ENCODE assay signal across 8 cellular contexts in the genomic region with DNA sequence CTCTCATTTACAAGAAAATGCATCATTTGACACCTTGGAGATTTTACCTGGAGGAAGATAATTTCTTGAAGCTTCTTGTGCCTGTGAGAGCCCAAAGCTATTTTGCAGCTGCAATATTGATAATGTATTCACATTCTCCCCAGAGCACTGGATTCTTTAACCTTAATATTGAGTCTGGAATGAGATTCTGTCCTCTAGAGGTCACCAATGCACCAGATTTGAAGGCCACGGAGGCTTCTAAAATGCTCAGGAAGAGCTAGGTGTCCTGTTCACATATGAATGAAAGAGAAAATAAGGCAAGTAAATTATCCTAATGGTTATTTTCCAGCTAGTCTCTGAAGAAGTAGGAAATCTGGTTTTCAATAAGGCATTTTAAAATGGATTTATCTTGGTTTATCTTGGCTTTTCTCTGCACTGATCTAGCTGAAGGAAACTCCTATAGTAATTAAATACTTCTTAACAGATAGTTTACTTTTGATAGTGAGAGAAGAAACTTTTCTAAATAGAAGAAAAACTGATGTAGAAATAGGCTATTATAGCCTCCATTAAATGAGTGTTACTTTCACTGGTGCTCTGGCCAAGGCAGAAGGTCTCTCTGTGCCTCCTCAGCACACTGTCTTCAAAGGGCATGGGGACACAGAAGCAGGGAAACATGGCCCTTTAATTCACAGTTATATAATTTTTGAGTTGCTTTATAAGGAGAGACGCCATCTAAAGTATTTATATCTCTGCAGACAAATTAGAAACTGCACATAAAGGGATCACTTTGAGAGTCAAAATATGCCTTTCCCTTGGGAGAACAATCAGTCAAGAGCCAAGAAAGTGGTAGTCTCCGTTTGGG.
DNase-seq lines count a peak whose midpoint lies in the region; ATAC-seq and TF ChIP-seq lines count a peak whose summit lies in the region.

No MANE protein-coding gene starts in this region.

- H3K27ac Mint-ChIP-seq in activated B cell treated with CpG ODN at 0.5 μM for 24 hours = no peak overlapping the region

- no peak overlapping the region for H3K9ac ChIP-seq in GM23248

- no peaks in the 10 kb centered on the region for H3K9me2 ChIP-seq in GM23248 (ENCODE audit: insufficient read depth)

- H3K27me3 Mint-ChIP-seq in activated B cell treated with CpG ODN at 0.5 μM for 24 hours = peaks cover 2% of the 10 kb centered on the region

- H2AFZ ChIP-seq in GM23248 = 0 out of 2 replicates have a peak overlapping the region, but pooled peaks have one; percentile 7

- H3K4me1 ChIP-seq in GM23248 (ENCODE audit: insufficient read depth) (peaks cover 21% of the 10 kb centered on the region), cardiac muscle cell (ENCODE audit: low read depth) (peaks cover 9% of the 10 kb centered on the region), prostate gland (replicated peaks) (no peaks in the 10 kb centered on the region)

- H3K79me2 ChIP-seq in GM23248 (ENCODE audit: insufficient read depth) = no peaks in the 10 kb centered on the region

- H3K27me3 ChIP-seq in GM23248 (replicated peaks; ENCODE audit: insufficient read depth) (no peaks in the 10 kb centered on the region), cardiac muscle cell (no peaks in the 10 kb centered on the region), prostate gland (replicated peaks; ENCODE audit: insufficient read depth) (no peaks in the 10 kb centered on the region)

- TF ChIP-seq POLR2A in prostate gland (IDR thresholded peaks at IDR 0.05) = no peak

- H3K27ac ChIP-seq in GM23248 (no peak overlapping the region), cardiac muscle cell (no peak overlapping the region), prostate gland (no peak overlapping the region)

- H3K4me1 Mint-ChIP-seq in activated B cell treated with CpG ODN at 0.5 μM for 24 hours = no peaks in the 10 kb centered on the region

- H3K4me2 ChIP-seq in GM23248 (ENCODE audit: unreplicated experiment) = no peak overlapping the region

- CTCF ChIA-PET in activated B cell treated with CpG ODN at 0.5 μM for 24 hours (lab: Charles Lee) = interaction anchor here (0.6 to 4.7 kb wide), 7 partner anchors 9 to 1070 kb away, joined by 3 to 54 read pairs (median 6); a partner anchor contains a TSS

- ATAC-seq in activated B cell treated with CpG ODN at 0.5 μM for 24 hours (ENCODE audit: low read depth) = peak; percentile 31

- no peaks in the 10 kb centered on the region for H3K9me3 Mint-ChIP-seq in activated B cell treated with CpG ODN at 0.5 μM for 24 hours

- no peak for TF ChIP-seq CTCF in activated B cell treated with CpG ODN at 0.5 μM for 24 hours (IDR thresholded peaks at IDR 0.05)
- peak; percentile 62 for TF ChIP-seq CTCF in cardiac muscle cell (IDR thresholded peaks at IDR 0.05; ENCODE audit: low read depth, low read length)
- peak in 3 of 4 experiments; percentile 57 to 65 (median 60) for TF ChIP-seq CTCF in prostate gland (IDR thresholded peaks at IDR 0.05)

- H3K4me3 ChIP-seq in GM23248 (no peak overlapping the region), cardiac muscle cell (no peak overlapping the region), prostate gland (no peak overlapping the region)

- no peaks in the 10 kb centered on the region for H3K36me3 ChIP-seq in GM23248 (ENCODE audit: low read depth)
- no peaks in the 10 kb centered on the region for H3K36me3 ChIP-seq in cardiac muscle cell
- H3K36me3 ChIP-seq in prostate gland = no peaks in the 10 kb centered on the region

- no peak overlapping the region for H3K4me3 Mint-ChIP-seq in activated B cell treated with CpG ODN at 0.5 μM for 24 hours

- no peaks in the 10 kb centered on the region for H4K20me1 ChIP-seq in GM23248 (ENCODE audit: insufficient read depth)

- H3K9me3 ChIP-seq in GM23248 (ENCODE audit: low read depth) = no peaks in the 10 kb centered on the region
- no peaks in the 10 kb centered on the region for H3K9me3 ChIP-seq in cardiac muscle cell (ENCODE audit: low read depth)
- no peaks in the 10 kb centered on the region for H3K9me3 ChIP-seq in prostate gland

- WGBS in GM23248 (ENCODE audit: low coverage in 1 of 2, low lambda C conversion rate in 2 of 2, missing lambda C conversion rate in 2 of 2), 2 experiments = 20 to 29% methylated on average over 3 of the region's 3 CpGs
- 33% methylated on average over 3 of the region's 3 CpGs for WGBS in prostate gland

- H3K36me3 Mint-ChIP-seq in activated B cell treated with CpG ODN at 0.5 μM for 24 hours (ENCODE audit: low read depth) = no peaks in the 10 kb centered on the region

- no peaks in the 10 kb centered on the region for H3F3A ChIP-seq in GM23248 (ENCODE audit: insufficient read depth)

- in situ Hi-C loops in GM23248 (cut with MboI) = loop anchor here (10.0 kb wide), 3 partner anchors 275 to 685 kb away; a partner anchor contains a TSS

- POLR2A ChIA-PET in activated B cell treated with CpG ODN at 0.5 μM for 24 hours (lab: Charles Lee) = no interaction called here

- intact Hi-C loops in activated B cell treated with CpG ODN at 0.5 μM for 24 hours (cut with micrococcal nuclease) (loop anchor here (1.0 to 10.0 kb wide), 4 partner anchors 481 to 1071 kb away; a partner anchor contains a TSS), prostate gland (cut with DNase I) (loop anchor here (2.0 to 5.0 kb wide), 2 partner anchors 482 to 681 kb away; a partner anchor contains a TSS)

- DNase-seq in NCI-H1436 (lab: John Stamatoyannopoulos, UW) (peak; percentile 2), NCI-H1436 treated with DMSO at 0.1 percent for 48 hours (lab: John Stamatoyannopoulos, UW) (no peak), GM23248 (peak; percentile 82), NCI-H1930 (lab: John Stamatoyannopoulos, UW) (peak; percentile 19 to 25), activated B cell treated with CpG ODN at 0.5 μM for 24 hours (no peak), cardiac muscle cell (ENCODE audit: low read depth in 1 of 2, low spot score in 1 of 2) (peak; percentile 69 to 86), prostate gland (ENCODE audit: low spot score) (peak; percentile 36), epidermal melanocyte (ENCODE audit: insufficient read length, low spot score) (no peak)

Comparison
In these comparisons a context has a peak if more than half of its experiments do, and no peak if none do; other contexts are left out.
1. DNase-seq: peak in NCI-H1436 (single experiment), GM23248 (single experiment), NCI-H1930 (2 of 2), cardiac muscle cell (2 of 2) and prostate gland (single experiment); none in NCI-H1436 treated with DMSO at 0.1 percent for 48 hours (single experiment), activated B cell treated with CpG ODN at 0.5 μM for 24 hours (single experiment) and epidermal melanocyte (single experiment).